ENCODE assay signal across 7 cellular contexts in genomic region chr14:20347747-20348146, GRCh38.
"Had no signal": no experiment of that assay in that cellular context is flagged by ENCODE, and none has a peak within 500 bp of the region (broad histone marks: within the 10 kb centered on the region; RNA-seq: fewer than 3 reads in every experiment).

No MANE protein-coding gene starts in this region.

- DNase-seq: GM23248, GOT3, H7, HFFc6 had no signal

- ATAC-seq: HCT116 had no signal

- H3K27ac Mint-ChIP-seq: HFFc6, IgD-negative memory B cell had no signal

- H3K4me3 Mint-ChIP-seq: HFFc6 had no signal

- H3K27me3 Mint-ChIP-seq: IgD-negative memory B cell had no signal

- H3K9me3 Mint-ChIP-seq: HFFc6, IgD-negative memory B cell had no signal

- H3K9me3 ChIP-seq: HAP-1 had no signal
